Comparison of ENCODE assay signal across 38 cellular contexts in genomic region chr9:10411272-10411671, GRCh38.
"Had no signal": no experiment of that assay in that cellular context is flagged by ENCODE, and none has a peak within 500 bp of the region (broad histone marks: within the 10 kb centered on the region; RNA-seq: fewer than 3 reads in every experiment).

No MANE protein-coding gene starts in this region.

- H3K4me1 ChIP-seq: ascending aorta had no signal

- H3K9me3 ChIP-seq: ascending aorta had no signal

- H3K36me3 Mint-ChIP-seq: activated CD4-positive, alpha-beta memory T cell treated with anti-CD3 and anti-CD28 coated beads for 36 hours; activated naive CD8-positive, alpha-beta T cell treated with anti-CD3 and anti-CD28 coated beads, Interleukin-2, amount 10 ng/mL, durations not matched to agents 7 days and 5 days; brain had no signal

- DNase-seq: activated B cell treated with CpG ODN at 0.5 μM for 24 hours; activated CD4-positive, alpha-beta memory T cell treated with anti-CD3 and anti-CD28 coated beads for 36 hours; activated CD4-positive, alpha-beta T cell treated with anti-CD3 and anti-CD28 coated beads for 4 hours; activated CD4-positive, alpha-beta T cell treated with anti-CD3 and anti-CD28 coated beads, Interleukin-2, amount 10 ng/mL, durations not matched to agents 24 days and 14 days; activated CD4-positive, alpha-beta T cell treated with anti-CD3 and anti-CD28 coated beads, Interleukin-2, amount 50 U/mL, for 1 hour; activated CD4-positive, alpha-beta T cell treated with anti-CD3 and anti-CD28 coated beads, Interleukin-2, amount 50 U/mL, for 4 hours; activated CD4-positive, CD25-positive, alpha-beta regulatory T cell treated with anti-CD3 and anti-CD28 coated beads, Interleukin-2, amount 50 U/mL, for 72 hours; activated CD8-positive, alpha-beta memory T cell treated with anti-CD3 and anti-CD28 coated beads, Interleukin-2, amount 50 U/mL, for 4 hours; activated CD8-positive, alpha-beta T cell treated with anti-CD3 and anti-CD28 coated beads for 36 hours; activated effector memory CD4-positive, alpha-beta T cell treated with anti-CD3 and anti-CD28 coated beads, Interleukin-2, amount 50 U/mL, for 16 hours; activated gamma-delta T cell treated with Interleukin-2 at 50 U/mL for 16 hours; activated naive CD4-positive, alpha-beta T cell; activated naive CD4-positive, alpha-beta T cell treated with anti-CD3 and anti-CD28 coated beads for 36 hours; activated naive CD4-positive, alpha-beta T cell treated with anti-CD3 and anti-CD28 coated beads, Interleukin-2, amount 50 U/mL, for 16 hours; activated naive CD8-positive, alpha-beta T cell treated with anti-CD3 and anti-CD28 coated beads, Interleukin-2, amount 10 ng/mL, durations not matched to agents 7 days and 5 days; activated naive CD8-positive, alpha-beta T cell treated with anti-CD3 and anti-CD28 coated beads, Interleukin-2, amount 50 U/mL, for 24 hours; activated T-cell treated with anti-CD3 and anti-CD28 coated beads for 4 hours; activated T-cell treated with anti-CD3 and anti-CD28 coated beads, Interleukin-2, amount 50 U/mL, for 1 hour; activated T-cell treated with anti-CD3 and anti-CD28 coated beads, Interleukin-2, amount 50 U/mL, for 4 hours; activated T-cell treated with anti-CD3 and anti-CD28 coated beads, Interleukin-2, amount 50 U/mL, for 72 hours; amygdala; anterior cingulate cortex; caudate nucleus; cerebellar nuclear complex; T-helper 2 cell; T-helper 9 cell had no signal

- H3K4me3 Mint-ChIP-seq: activated B cell treated with CpG ODN at 0.5 μM for 24 hours; activated CD4-positive, alpha-beta memory T cell treated with anti-CD3 and anti-CD28 coated beads for 36 hours; activated CD4-positive, alpha-beta T cell treated with anti-CD3 and anti-CD28 coated beads, Interleukin-2, amount 10 ng/mL, durations not matched to agents 24 days and 14 days; activated CD8-positive, alpha-beta T cell treated with anti-CD3 and anti-CD28 coated beads for 36 hours; activated naive CD4-positive, alpha-beta T cell treated with anti-CD3 and anti-CD28 coated beads for 36 hours; activated naive CD8-positive, alpha-beta T cell treated with anti-CD3 and anti-CD28 coated beads, Interleukin-2, amount 10 ng/mL, durations not matched to agents 7 days and 5 days; activated naive CD8-positive, alpha-beta T cell treated with anti-CD3 and anti-CD28 coated beads, Interleukin-2, amount 50 U/mL, for 24 hours; activated T-cell treated with anti-CD3 and anti-CD28 coated beads, Interleukin-2, amount 50 U/mL, for 4 hours; activated T-cell treated with anti-CD3 and anti-CD28 coated beads, Interleukin-2, amount 50 U/mL, for 72 hours; activated T-helper 1 cell treated with anti-CD3 and anti-CD28 coated beads, Interleukin-12 subunit alpha, Interleukin-12 subunit beta, Interleukin-2, Interleukin-4 antibody, amounts not matched to agents 30 ng/mL and 10 ng/mL and 1 ng/mL, durations not matched to agents 14 hours and 24 hours and 36 hours; activated T-helper 17 cell treated with anti-CD3 and anti-CD28 coated beads, Interleukin-2, amount 50 U/mL, for 72 hours; brain; central memory CD8-positive, alpha-beta T cell; T-helper 1 cell treated with Interleukin-12 subunit alpha and Interleukin-12 subunit beta and Interleukin-4 antibody, amounts not matched to agents 30 μg/mL and 1 μg/mL, for 36 hours; T-helper 2 cell treated with Interferon-gamma antibody and Interleukin-4, amounts not matched to agents 5 μg/mL and 100 μg/mL, for 36 hours had no signal

- H3K27ac Mint-ChIP-seq: activated B cell treated with CpG ODN at 0.5 μM for 24 hours; activated CD4-positive, alpha-beta memory T cell treated with anti-CD3 and anti-CD28 coated beads for 36 hours; activated CD4-positive, alpha-beta T cell treated with anti-CD3 and anti-CD28 coated beads, Interleukin-2, amount 10 ng/mL, durations not matched to agents 24 days and 14 days; activated CD8-positive, alpha-beta T cell treated with anti-CD3 and anti-CD28 coated beads for 36 hours; activated naive CD4-positive, alpha-beta T cell treated with anti-CD3 and anti-CD28 coated beads for 36 hours; activated naive CD4-positive, alpha-beta T cell treated with anti-CD3 and anti-CD28 coated beads, Interleukin-2, amount 50 U/mL, for 72 hours; activated naive CD8-positive, alpha-beta T cell treated with anti-CD3 and anti-CD28 coated beads, Interleukin-2, amount 10 ng/mL, durations not matched to agents 7 days and 5 days; activated naive CD8-positive, alpha-beta T cell treated with anti-CD3 and anti-CD28 coated beads, Interleukin-2, amount 50 U/mL, for 24 hours; activated T-cell treated with anti-CD3 and anti-CD28 coated beads, Interleukin-2, amount 50 U/mL, for 72 hours; activated T-helper 1 cell treated with anti-CD3 and anti-CD28 coated beads, Interleukin-12 subunit alpha, Interleukin-12 subunit beta, Interleukin-2, Interleukin-4 antibody, amounts not matched to agents 30 ng/mL and 10 ng/mL and 1 ng/mL, durations not matched to agents 14 hours and 24 hours and 36 hours; activated T-helper 17 cell treated with anti-CD3 and anti-CD28 coated beads, Interleukin-2, amount 50 U/mL, for 72 hours; brain; T-helper 1 cell treated with Interleukin-12 subunit alpha and Interleukin-12 subunit beta and Interleukin-4 antibody, amounts not matched to agents 30 μg/mL and 1 μg/mL, for 36 hours; T-helper 2 cell treated with Interferon-gamma antibody and Interleukin-4, amounts not matched to agents 5 μg/mL and 100 μg/mL, for 36 hours had no signal

- H3K27ac ChIP-seq: ascending aorta, cardiac muscle cell, VCaP had no signal

- H3K27me3 ChIP-seq: ascending aorta, cardiac muscle cell had no signal

- H3K4me1 Mint-ChIP-seq: activated B cell treated with CpG ODN at 0.5 μM for 24 hours; activated CD4-positive, alpha-beta T cell treated with anti-CD3 and anti-CD28 coated beads, Interleukin-2, amount 10 ng/mL, durations not matched to agents 24 days and 14 days; activated naive CD8-positive, alpha-beta T cell treated with anti-CD3 and anti-CD28 coated beads, Interleukin-2, amount 10 ng/mL, durations not matched to agents 7 days and 5 days; activated naive CD8-positive, alpha-beta T cell treated with anti-CD3 and anti-CD28 coated beads, Interleukin-2, amount 50 U/mL, for 24 hours; activated T-helper 17 cell treated with anti-CD3 and anti-CD28 coated beads, Interleukin-2, amount 50 U/mL, for 72 hours; brain; central memory CD8-positive, alpha-beta T cell had no signal

- H3K9me3 Mint-ChIP-seq: activated CD4-positive, alpha-beta T cell treated with anti-CD3 and anti-CD28 coated beads, Interleukin-2, amount 10 ng/mL, durations not matched to agents 24 days and 14 days had no signal

- H3K27me3 Mint-ChIP-seq: activated B cell treated with CpG ODN at 0.5 μM for 24 hours; activated CD4-positive, alpha-beta memory T cell treated with anti-CD3 and anti-CD28 coated beads for 36 hours; activated CD4-positive, alpha-beta T cell treated with anti-CD3 and anti-CD28 coated beads, Interleukin-2, amount 10 ng/mL, durations not matched to agents 24 days and 14 days; activated CD8-positive, alpha-beta T cell treated with anti-CD3 and anti-CD28 coated beads for 36 hours; activated naive CD8-positive, alpha-beta T cell treated with anti-CD3 and anti-CD28 coated beads, Interleukin-2, amount 10 ng/mL, durations not matched to agents 7 days and 5 days; activated naive CD8-positive, alpha-beta T cell treated with anti-CD3 and anti-CD28 coated beads, Interleukin-2, amount 50 U/mL, for 24 hours; activated T-helper 17 cell treated with anti-CD3 and anti-CD28 coated beads, Interleukin-2, amount 50 U/mL, for 72 hours; brain; central memory CD8-positive, alpha-beta T cell had no signal

- H3K36me3 ChIP-seq: ascending aorta, cardiac muscle cell had no signal

- H3K4me3 ChIP-seq: ascending aorta, cardiac muscle cell had no signal

- ATAC-seq: activated CD8-positive, alpha-beta T cell treated with anti-CD3 and anti-CD28 coated beads for 36 hours; activated naive CD4-positive, alpha-beta T cell treated with anti-CD3 and anti-CD28 coated beads, Interleukin-2, amount 50 U/mL, for 72 hours; activated naive CD8-positive, alpha-beta T cell treated with anti-CD3 and anti-CD28 coated beads, Interleukin-2, amount 50 U/mL, for 24 hours; activated T-cell treated with anti-CD3 and anti-CD28 coated beads, Interleukin-2, amount 50 U/mL, for 4 hours; activated T-cell treated with anti-CD3 and anti-CD28 coated beads, Interleukin-2, amount 50 U/mL, for 72 hours; activated T-helper 17 cell treated with anti-CD3 and anti-CD28 coated beads, Interleukin-2, amount 50 U/mL, for 72 hours had no signal

- FAIRE-seq: bronchial epithelial cell, TTC549 had no signal
